1 cellular context compared by ENCODE assay signal in genomic region chr17:34155947-34156346, GRCh38.
TF ChIP-seq lines count a peak whose summit lies in the region.

No MANE protein-coding gene starts in this region.

TF ChIP-seq in WTC11, 78 proteins besides CTCF, POLR2A, EP300 and RAD21 (continued from another document):
- TF ChIP-seq, protein P1, sequence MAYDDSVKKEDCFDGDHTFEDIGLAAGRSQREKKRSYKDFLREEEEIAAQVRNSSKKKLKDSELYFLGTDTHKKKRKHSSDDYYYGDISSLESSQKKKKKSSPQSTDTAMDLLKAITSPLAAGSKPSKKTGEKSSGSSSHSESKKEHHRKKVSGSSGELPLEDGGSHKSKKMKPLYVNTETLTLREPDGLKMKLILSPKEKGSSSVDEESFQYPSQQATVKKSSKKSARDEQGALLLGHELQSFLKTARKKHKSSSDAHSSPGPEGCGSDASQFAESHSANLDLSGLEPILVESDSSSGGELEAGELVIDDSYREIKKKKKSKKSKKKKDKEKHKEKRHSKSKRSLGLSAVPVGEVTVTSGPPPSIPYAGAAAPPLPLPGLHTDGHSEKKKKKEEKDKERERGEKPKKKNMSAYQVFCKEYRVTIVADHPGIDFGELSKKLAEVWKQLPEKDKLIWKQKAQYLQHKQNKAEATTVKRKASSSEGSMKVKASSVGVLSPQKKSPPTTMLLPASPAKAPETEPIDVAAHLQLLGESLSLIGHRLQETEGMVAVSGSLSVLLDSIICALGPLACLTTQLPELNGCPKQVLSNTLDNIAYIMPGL (CRISPR knock-in tag; IDR thresholded peaks at IDR 0.05), result no peak
- no peak for TF ChIP-seq FOXJ3 (CRISPR knock-in tag; IDR thresholded peaks at IDR 0.05; ENCODE audit: borderline replicate concordance)
